ENCODE assay signal across 22 cellular contexts in the genomic region with DNA sequence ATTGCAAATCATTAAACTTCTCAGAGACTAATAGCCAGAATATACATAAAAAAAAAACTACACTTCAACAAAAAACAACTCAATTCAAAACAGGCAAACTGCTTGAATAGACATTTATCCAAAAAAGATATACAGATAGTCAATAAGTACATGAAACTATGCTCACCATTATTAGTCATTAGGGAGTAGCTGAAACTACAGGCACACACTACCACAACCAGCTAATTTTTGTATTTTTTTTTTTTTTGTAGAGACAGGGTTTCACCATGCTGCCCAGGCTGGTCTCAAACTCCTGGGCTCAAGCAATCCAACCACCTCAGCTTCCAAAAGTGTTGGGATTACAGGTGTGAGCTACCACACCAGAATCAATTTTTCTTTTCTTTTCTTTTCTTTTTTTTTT.
"Had no signal": no experiment of that assay in that cellular context is flagged by ENCODE, and none has a peak within 500 bp of the region (broad histone marks: within the 10 kb centered on the region; RNA-seq: fewer than 3 reads in every experiment).

No MANE protein-coding gene starts in this region.

- H3K4me1 ChIP-seq: lower lobe of right lung, pancreas had no signal

- H3K4me3 ChIP-seq: coronary artery, gastrocnemius medialis, heart right ventricle, left ventricle myocardium inferior, lower lobe of right lung, pancreas had no signal

- H3K36me3 ChIP-seq: gastrocnemius medialis, heart right ventricle, lower lobe of right lung, pancreas had no signal

- H3K27me3 Mint-ChIP-seq: naive B cell, progenitor cell of endocrine pancreas had no signal

- H3K4me3 Mint-ChIP-seq: endodermal cell, naive B cell, nephron had no signal

- H3K27me3 ChIP-seq: gastrocnemius medialis, heart right ventricle, pancreas had no signal

- H3K27ac ChIP-seq: coronary artery, gastrocnemius medialis, heart right ventricle, left ventricle myocardium inferior, lower lobe of right lung, pancreas had no signal

- H3K9me3 ChIP-seq: gastrocnemius medialis had no signal

- DNase-seq: effector CD4-positive, alpha-beta T cell; endodermal cell; gastrocnemius medialis; heart right ventricle; hypothalamus; islet precursor cell; left ventricle myocardium inferior; lower lobe of right lung; mesenchymal stem cell; midbrain; naive B cell; occipital lobe; pancreas; right cardiac atrium; small intestine; stimulated activated CD4-positive, alpha-beta T cell treated with anti-CD3 and anti-CD28 coated beads, Interleukin-12 subunit alpha, Interleukin-12 subunit beta, amount 100 ng/mL, for 4 hours; stimulated activated naive CD4-positive, alpha-beta T cell treated with Interleukin-2 at 50 U/mL for 16 hours; trophoblast cell had no signal

- H3K4me1 Mint-ChIP-seq: nephron had no signal

- H3K27ac Mint-ChIP-seq: nephron, progenitor cell of endocrine pancreas had no signal

- ATAC-seq: esophagus mucosa, gastrocnemius medialis, heart right ventricle, lower lobe of right lung, pancreas, right cardiac atrium had no signal
